18 cellular contexts compared by ENCODE assay signal in genomic region chr11:6539748-6540268, GRCh38. TPM values are rescaled to one million over a fixed set of nuclear protein-coding genes. Genes with fewer than 3 reads are reported as not detected.
DNase-seq lines count a peak whose midpoint lies in the region; ATAC-seq lines count a peak whose summit lies in the region.
"Had no signal": no experiment of that assay in that cellular context is flagged by ENCODE, and none has a peak within 500 bp of the region (broad histone marks: within the 10 kb centered on the region; RNA-seq: fewer than 3 reads in every experiment).

No MANE protein-coding gene starts in this region.

- H3K27me3 Mint-ChIP-seq in activated CD4-positive, alpha-beta T cell treated with anti-CD3 and anti-CD28 coated beads, Interleukin-2, amount 10 ng/mL, durations not matched to agents 24 days and 14 days, result no peaks in the 10 kb centered on the region
- no peaks in the 10 kb centered on the region for H3K27me3 Mint-ChIP-seq in activated CD4-positive, alpha-beta T cell treated with anti-CD3 and anti-CD28 coated beads, Interleukin-2, amount 10 ng/mL, durations not matched to agents 7 days and 5 days
- H3K27me3 Mint-ChIP-seq in T-helper 17 cell, result no peaks in the 10 kb centered on the region
- H3K27me3 Mint-ChIP-seq in memory B cell, result no peaks in the 10 kb centered on the region
- H3K27me3 Mint-ChIP-seq: CD4-positive, alpha-beta memory T cell had no signal

- H3K27ac Mint-ChIP-seq in activated CD4-positive, alpha-beta T cell treated with anti-CD3 and anti-CD28 coated beads, Interleukin-2, amount 10 ng/mL, durations not matched to agents 24 days and 14 days, result no peak overlapping the region
- H3K27ac Mint-ChIP-seq in activated CD4-positive, alpha-beta T cell treated with anti-CD3 and anti-CD28 coated beads, Interleukin-2, amount 10 ng/mL, durations not matched to agents 7 days and 5 days, result no peak overlapping the region
- H3K27ac Mint-ChIP-seq in T-helper 17 cell, result peak overlapping the region; percentile 69
- peak overlapping the region; percentile 5 for H3K27ac Mint-ChIP-seq in memory B cell

- H3K9me3 ChIP-seq in T-helper 17 cell (ENCODE audit: control insufficient read depth, low read length, poor library complexity, severe bottlenecking), result no peaks in the 10 kb centered on the region

- ATAC-seq in T-helper 17 cell, result no peak
- no peak for ATAC-seq in memory B cell (ENCODE audit: low read depth)
- ATAC-seq in GM19397 (IDR thresholded peaks at IDR 0.05; ENCODE audit: unreplicated experiment), result no peak
- ATAC-seq: HCT116 had no signal

- H3K4me3 Mint-ChIP-seq in activated CD4-positive, alpha-beta T cell treated with anti-CD3 and anti-CD28 coated beads, Interleukin-2, amount 10 ng/mL, durations not matched to agents 24 days and 14 days, result no peak overlapping the region
- no peak overlapping the region for H3K4me3 Mint-ChIP-seq in activated CD4-positive, alpha-beta T cell treated with anti-CD3 and anti-CD28 coated beads, Interleukin-2, amount 10 ng/mL, durations not matched to agents 7 days and 5 days
- H3K4me3 Mint-ChIP-seq in T-helper 17 cell (no peak overlapping the region), memory B cell (no peak overlapping the region)
- H3K4me3 Mint-ChIP-seq: CD4-positive, alpha-beta memory T cell had no signal

- H3K4me1 Mint-ChIP-seq in activated CD4-positive, alpha-beta T cell treated with anti-CD3 and anti-CD28 coated beads, Interleukin-2, amount 10 ng/mL, durations not matched to agents 24 days and 14 days, result peaks cover 14% of the 10 kb centered on the region
- peaks cover 11% of the 10 kb centered on the region for H3K4me1 Mint-ChIP-seq in activated CD4-positive, alpha-beta T cell treated with anti-CD3 and anti-CD28 coated beads, Interleukin-2, amount 10 ng/mL, durations not matched to agents 7 days and 5 days
- H3K4me1 Mint-ChIP-seq in T-helper 17 cell (peaks cover 20% of the 10 kb centered on the region), memory B cell (no peaks in the 10 kb centered on the region)

- H3K36me3 Mint-ChIP-seq in activated CD4-positive, alpha-beta T cell treated with anti-CD3 and anti-CD28 coated beads, Interleukin-2, amount 10 ng/mL, durations not matched to agents 24 days and 14 days (ENCODE audit: low read depth), result peaks cover 14% of the 10 kb centered on the region
- no peaks in the 10 kb centered on the region for H3K36me3 Mint-ChIP-seq in activated CD4-positive, alpha-beta T cell treated with anti-CD3 and anti-CD28 coated beads, Interleukin-2, amount 10 ng/mL, durations not matched to agents 7 days and 5 days (ENCODE audit: low read depth)
- H3K36me3 Mint-ChIP-seq in T-helper 17 cell (ENCODE audit: low read depth) (peaks cover 4% of the 10 kb centered on the region), memory B cell (peaks cover 10% of the 10 kb centered on the region)

- POLR2A ChIA-PET in activated CD4-positive, alpha-beta T cell treated with anti-CD3 and anti-CD28 coated beads, Interleukin-2, amount 10 ng/mL, durations not matched to agents 7 days and 5 days (lab: Charles Lee), result no interaction called here

- no peaks in the 10 kb centered on the region for H3K9me3 Mint-ChIP-seq in activated CD4-positive, alpha-beta T cell treated with anti-CD3 and anti-CD28 coated beads, Interleukin-2, amount 10 ng/mL, durations not matched to agents 24 days and 14 days
- no peaks in the 10 kb centered on the region for H3K9me3 Mint-ChIP-seq in activated CD4-positive, alpha-beta T cell treated with anti-CD3 and anti-CD28 coated beads, Interleukin-2, amount 10 ng/mL, durations not matched to agents 7 days and 5 days
- no peaks in the 10 kb centered on the region for H3K9me3 Mint-ChIP-seq in memory B cell
- H3K9me3 Mint-ChIP-seq: CD4-positive, alpha-beta memory T cell had no signal

- intact Hi-C loops in activated CD4-positive, alpha-beta T cell treated with anti-CD3 and anti-CD28 coated beads, Interleukin-2, amount 10 ng/mL, durations not matched to agents 24 days and 14 days (cut with micrococcal nuclease), result no loop called here

- CTCF ChIA-PET in activated CD4-positive, alpha-beta T cell treated with anti-CD3 and anti-CD28 coated beads, Interleukin-2, amount 10 ng/mL, durations not matched to agents 7 days and 5 days (lab: Charles Lee), result interaction anchor here (1.0 to 1.2 kb wide), 2 partner anchors 9 to 11 kb away, joined by 4 to 6 read pairs; no protein-coding TSS in a partner anchor

- peak; percentile 54 for DNase-seq in activated CD4-positive, alpha-beta T cell treated with anti-CD3 and anti-CD28 coated beads, Interleukin-2, amount 10 ng/mL, durations not matched to agents 24 days and 14 days
- DNase-seq in activated CD4-positive, alpha-beta T cell treated with anti-CD3 and anti-CD28 coated beads, Interleukin-2, amount 10 ng/mL, durations not matched to agents 7 days and 5 days, result no peak
- DNase-seq in T-helper 17 cell (no peak), memory B cell (ENCODE audit: low spot score in 2 of 2) (no peak), NCI-H146 treated with DMSO at 0.1 percent for 48 hours (lab: John Stamatoyannopoulos, UW; ENCODE audit: unreplicated experiment) (no peak)
- DNase-seq in NK-92 treated with Interleukin-12 subunit alpha and Interleukin-12 subunit beta, amount 100 ng/mL, for 24 hours (lab: John Stamatoyannopoulos, UW), result no peak
- DNase-seq: AML-193; C1 segment of cervical spinal cord; Calu3; CD4-positive, alpha-beta memory T cell; COR-L47; DMS53; DMS79 treated with DMSO at 0.1 percent for 48 hours; GF-D8; GM23248; H7 had no signal

RNA-seq across cellular contexts. Expression of gene DNHD1, which starts 42.7 kb away (rescaled TPM):
- 21.5 and 22.8 TPM in 2 replicates for total RNA-seq in activated CD4-positive, alpha-beta T cell treated with anti-CD3 and anti-CD28 coated beads, Interleukin-2, amount 10 ng/mL, durations not matched to agents 24 days and 14 days
- 10 to 100 TPM; 15.8 to 18.0 TPM for total RNA-seq in activated CD4-positive, alpha-beta T cell treated with anti-CD3 and anti-CD28 coated beads, Interleukin-2, amount 10 ng/mL, durations not matched to agents 7 days and 5 days
- total RNA-seq in T-helper 17 cell, result 10 to 100 TPM; 27.5 to 39.9 TPM

RNA-seq across cellular contexts. Expression of gene TIMM10B, which starts 58.5 kb away (rescaled TPM):
- total RNA-seq in activated CD4-positive, alpha-beta T cell treated with anti-CD3 and anti-CD28 coated beads, Interleukin-2, amount 10 ng/mL, durations not matched to agents 24 days and 14 days, result 41.3 and 47.4 TPM in 2 replicates
- 10 to 100 TPM; 25.6 to 27.0 TPM for total RNA-seq in activated CD4-positive, alpha-beta T cell treated with anti-CD3 and anti-CD28 coated beads, Interleukin-2, amount 10 ng/mL, durations not matched to agents 7 days and 5 days
- total RNA-seq in T-helper 17 cell, result 10 to 100 TPM; 44.5 to 52.3 TPM

RNA-seq across cellular contexts. Expression of gene ARFIP2, which starts 58.7 kb away (rescaled TPM):
- total RNA-seq in activated CD4-positive, alpha-beta T cell treated with anti-CD3 and anti-CD28 coated beads, Interleukin-2, amount 10 ng/mL, durations not matched to agents 24 days and 14 days, result 50.8 and 51.2 TPM in 2 replicates
- 10 to 100 TPM; 39.0 to 40.6 TPM for total RNA-seq in activated CD4-positive, alpha-beta T cell treated with anti-CD3 and anti-CD28 coated beads, Interleukin-2, amount 10 ng/mL, durations not matched to agents 7 days and 5 days
- total RNA-seq in T-helper 17 cell, result 10 to 100 TPM; 53.3 to 58.6 TPM

Comparison
In these comparisons a context has a peak if more than half of its experiments do, and no peak if none do; other contexts are left out.
1. H3K27ac Mint-ChIP-seq: peak in T-helper 17 cell (single experiment) and memory B cell (single experiment); none in activated CD4-positive, alpha-beta T cell treated with anti-CD3 and anti-CD28 coated beads, Interleukin-2, amount 10 ng/mL, durations not matched to agents 24 days and 14 days (single experiment) and activated CD4-positive, alpha-beta T cell treated with anti-CD3 and anti-CD28 coated beads, Interleukin-2, amount 10 ng/mL, durations not matched to agents 7 days and 5 days (single experiment).